In genomic region chr14:70514168-70515069, GRCh38 we compare ENCODE assay signal across 18 cellular contexts. TPM values are rescaled to one million over a fixed set of nuclear protein-coding genes. Genes with fewer than 3 reads are reported as not detected.
DNase-seq lines count a peak whose midpoint lies in the region; ATAC-seq lines count a peak whose summit lies in the region.
"Had no signal": no experiment of that assay in that cellular context is flagged by ENCODE, and none has a peak within 500 bp of the region (broad histone marks: within the 10 kb centered on the region; RNA-seq: fewer than 3 reads in every experiment).

No MANE protein-coding gene starts in this region.

- H3K27ac ChIP-seq in substantia nigra (ENCODE audit: low read depth, low read length, poor library complexity, severe bottlenecking), result no peak overlapping the region
- H3K27ac ChIP-seq: body of pancreas, gastroesophageal sphincter, KMS-11, spleen had no signal

- DNase-seq in stimulated activated naive CD8-positive, alpha-beta T cell treated with anti-CD3 and anti-CD28 coated beads, Interleukin-15, Interleukin-2, amounts not matched to agents 100 U/mL and 50 U/mL, for 24 hours, result no peak
- peak; percentile 86 for DNase-seq in MV-4-11 (lab: John Stamatoyannopoulos, UW)
- no peak for DNase-seq in activated CD8-positive, alpha-beta T cell treated with anti-CD3 and anti-CD28 coated beads, Interleukin-2, amount 10 ng/mL, durations not matched to agents 7 days and 5 days
- no peak for DNase-seq in G401 (ENCODE audit: low spot score)
- no peak for DNase-seq in substantia nigra (lab: John Stamatoyannopoulos, UW)
- DNase-seq in amniotic stem cell (lab: John Stamatoyannopoulos, UW), result no peak
- DNase-seq: activated CD4-positive, alpha-beta T cell treated with anti-CD3 and anti-CD28 coated beads for 4 hours; body of pancreas; naive thymus-derived CD8-positive, alpha-beta T cell; NCI-H1930; NCI-H510A; spleen; stimulated activated naive CD4-positive, alpha-beta T cell treated with Interleukin-2 at 50 U/mL for 16 hours had no signal

- CTCF ChIA-PET in activated CD8-positive, alpha-beta T cell treated with anti-CD3 and anti-CD28 coated beads, Interleukin-2, amount 10 ng/mL, durations not matched to agents 7 days and 5 days (lab: Charles Lee), result interaction anchor here (0.8 to 2.0 kb wide), 5 partner anchors 14 to 304 kb away, joined by 3 to 6 read pairs (median 4); no protein-coding TSS in a partner anchor

- no peaks in the 10 kb centered on the region for H3K9me3 Mint-ChIP-seq in stimulated activated naive CD8-positive, alpha-beta T cell treated with anti-CD3 and anti-CD28 coated beads, Interleukin-15, Interleukin-2, amounts not matched to agents 100 ng/mL and 50 ng/mL, for 24 hours
- H3K9me3 Mint-ChIP-seq in activated CD8-positive, alpha-beta T cell treated with anti-CD3 and anti-CD28 coated beads, Interleukin-2, amount 10 ng/mL, durations not matched to agents 7 days and 5 days (ENCODE audit: insufficient read depth), result no peaks in the 10 kb centered on the region

- no peak for ATAC-seq in stimulated activated naive CD8-positive, alpha-beta T cell treated with anti-CD3 and anti-CD28 coated beads, Interleukin-15, Interleukin-2, amounts not matched to agents 100 U/mL and 50 U/mL, for 24 hours
- ATAC-seq in activated CD8-positive, alpha-beta T cell treated with anti-CD3 and anti-CD28 coated beads, Interleukin-2, amount 10 ng/mL, durations not matched to agents 7 days and 5 days, result peak; percentile 39
- no peak for ATAC-seq in GM21619 (IDR thresholded peaks at IDR 0.05; ENCODE audit: unreplicated experiment)
- ATAC-seq: body of pancreas; gastroesophageal sphincter; naive thymus-derived CD8-positive, alpha-beta T cell had no signal

- peaks cover 4% of the 10 kb centered on the region for H3K36me3 Mint-ChIP-seq in stimulated activated naive CD8-positive, alpha-beta T cell treated with anti-CD3 and anti-CD28 coated beads, Interleukin-15, Interleukin-2, amounts not matched to agents 100 ng/mL and 50 ng/mL, for 24 hours (ENCODE audit: low read depth)
- H3K36me3 Mint-ChIP-seq in activated CD8-positive, alpha-beta T cell treated with anti-CD3 and anti-CD28 coated beads, Interleukin-2, amount 10 ng/mL, durations not matched to agents 7 days and 5 days (ENCODE audit: low read depth), result no peaks in the 10 kb centered on the region

- H3K4me1 Mint-ChIP-seq in stimulated activated naive CD8-positive, alpha-beta T cell treated with anti-CD3 and anti-CD28 coated beads, Interleukin-15, Interleukin-2, amounts not matched to agents 100 ng/mL and 50 ng/mL, for 24 hours (ENCODE audit: low read depth), result peaks cover 16% of the 10 kb centered on the region
- peaks cover 19% of the 10 kb centered on the region for H3K4me1 Mint-ChIP-seq in activated CD8-positive, alpha-beta T cell treated with anti-CD3 and anti-CD28 coated beads, Interleukin-2, amount 10 ng/mL, durations not matched to agents 7 days and 5 days (ENCODE audit: low read depth)

- in situ Hi-C loops in G401 (cut with HindIII; ENCODE audit: low sequenced_read_pairs), result no loop called here

- H3K27me3 Mint-ChIP-seq in stimulated activated naive CD8-positive, alpha-beta T cell treated with anti-CD3 and anti-CD28 coated beads, Interleukin-15, Interleukin-2, amounts not matched to agents 100 ng/mL and 50 ng/mL, for 24 hours, result no peaks in the 10 kb centered on the region
- no peaks in the 10 kb centered on the region for H3K27me3 Mint-ChIP-seq in activated CD8-positive, alpha-beta T cell treated with anti-CD3 and anti-CD28 coated beads, Interleukin-2, amount 10 ng/mL, durations not matched to agents 7 days and 5 days (ENCODE audit: low read depth)
- H3K27me3 Mint-ChIP-seq: naive thymus-derived CD8-positive, alpha-beta T cell had no signal

- H3K27ac Mint-ChIP-seq in stimulated activated naive CD8-positive, alpha-beta T cell treated with anti-CD3 and anti-CD28 coated beads, Interleukin-15, Interleukin-2, amounts not matched to agents 100 ng/mL and 50 ng/mL, for 24 hours, result peak overlapping the region; percentile 24
- H3K27ac Mint-ChIP-seq in activated CD8-positive, alpha-beta T cell treated with anti-CD3 and anti-CD28 coated beads, Interleukin-2, amount 10 ng/mL, durations not matched to agents 7 days and 5 days, result peak overlapping the region; percentile 62

- POLR2A ChIA-PET in activated CD8-positive, alpha-beta T cell treated with anti-CD3 and anti-CD28 coated beads, Interleukin-2, amount 10 ng/mL, durations not matched to agents 7 days and 5 days (lab: Charles Lee), result interaction anchor here (0.7 kb wide), 1 partner anchor 117 kb away, joined by 3 read pairs; no protein-coding TSS in a partner anchor

- H3K4me3 Mint-ChIP-seq in stimulated activated naive CD8-positive, alpha-beta T cell treated with anti-CD3 and anti-CD28 coated beads, Interleukin-15, Interleukin-2, amounts not matched to agents 100 ng/mL and 50 ng/mL, for 24 hours, result no peak overlapping the region
- no peak overlapping the region for H3K4me3 Mint-ChIP-seq in activated CD8-positive, alpha-beta T cell treated with anti-CD3 and anti-CD28 coated beads, Interleukin-2, amount 10 ng/mL, durations not matched to agents 7 days and 5 days
- H3K4me3 Mint-ChIP-seq: naive thymus-derived CD8-positive, alpha-beta T cell had no signal

RNA-seq across cellular contexts. Expression of gene ADAM20, which starts 20.4 kb away (rescaled TPM):
- under 1 TPM; 0.18 to 0.47 TPM for total RNA-seq in activated CD8-positive, alpha-beta T cell treated with anti-CD3 and anti-CD28 coated beads, Interleukin-2, amount 10 ng/mL, durations not matched to agents 7 days and 5 days
- not detected in 2 replicates for total RNA-seq in G401 (2014; rRNA removed; shearing (Covaris generic))
- total RNA-seq: epithelial cell of proximal tubule had no signal
